Comparison of ENCODE assay signal across 17 cellular contexts in the genomic region with DNA sequence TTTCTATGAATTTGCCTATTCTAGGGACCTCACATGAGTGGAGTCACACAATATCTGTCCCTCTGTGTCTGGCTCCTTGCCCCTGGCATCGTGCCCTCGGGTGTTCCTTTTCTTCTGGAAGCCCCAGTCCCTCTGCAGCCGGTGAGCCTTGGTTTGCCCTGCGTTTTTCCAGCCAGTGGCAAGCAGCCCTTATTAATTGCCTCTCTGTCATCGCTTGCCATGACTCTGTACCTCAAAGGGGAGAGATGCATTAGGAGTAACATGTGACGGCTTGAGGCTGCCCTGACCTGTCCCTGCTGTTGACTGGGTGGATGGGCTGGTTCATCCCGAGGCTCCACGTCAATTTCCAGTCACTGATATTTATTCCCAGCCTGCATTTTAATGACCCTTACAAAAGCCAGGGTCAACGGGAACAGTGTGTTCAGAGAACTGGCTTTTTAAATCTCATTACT.
DNase-seq lines count a peak whose midpoint lies in the region; ATAC-seq and TF ChIP-seq lines count a peak whose summit lies in the region.
"Had no signal": no experiment of that assay in that cellular context is flagged by ENCODE, and none has a peak within 500 bp of the region (broad histone marks: within the 10 kb centered on the region; RNA-seq: fewer than 3 reads in every experiment).

No MANE protein-coding gene starts in this region.

- H3K9me3 Mint-ChIP-seq in activated CD8-positive, alpha-beta T cell treated with anti-CD3 and anti-CD28 coated beads, Interleukin-2, amount 10 ng/mL, durations not matched to agents 7 days and 5 days (ENCODE audit: insufficient read depth), result no peaks in the 10 kb centered on the region
- H3K9me3 Mint-ChIP-seq in naive thymus-derived CD4-positive, alpha-beta T cell, result peaks cover 0 to 2% (median 0%) of the 10 kb centered on the region in 11 donors
- H3K9me3 Mint-ChIP-seq: activated T-helper 2 cell treated with anti-CD3 and anti-CD28 coated beads, Interferon-gamma antibody, Interleukin-2, Interleukin-4, amounts not matched to agents 10 μg/mL and 5 μg/mL and 100 μg/mL, durations not matched to agents 14 hours and 24 hours and 36 hours; stimulated activated naive CD8-positive, alpha-beta T cell treated with anti-CD3 and anti-CD28 coated beads, Interleukin-15, amount 100 ng/mL, for 72 hours had no signal

- peaks cover 12% of the 10 kb centered on the region for H3K27me3 Mint-ChIP-seq in activated CD8-positive, alpha-beta T cell treated with anti-CD3 and anti-CD28 coated beads, Interleukin-2, amount 10 ng/mL, durations not matched to agents 7 days and 5 days (ENCODE audit: low read depth)
- H3K27me3 Mint-ChIP-seq in naive thymus-derived CD4-positive, alpha-beta T cell, result peaks cover 0 to 49% (median 20%) of the 10 kb centered on the region in 5 donors

- H3K4me3 ChIP-seq in RWPE2 (ENCODE audit: severe bottlenecking), result no peak overlapping the region
- H3K4me3 ChIP-seq in gastrocnemius medialis, result peak overlapping the region in 2 of 4 donors; percentile 14 to 28
- no peak overlapping the region for H3K4me3 ChIP-seq in naive thymus-derived CD4-positive, alpha-beta T cell (ENCODE audit: low read length)
- H3K4me3 ChIP-seq: HAP-1, MG63, right atrium auricular region had no signal

- H3K4me1 Mint-ChIP-seq in activated CD8-positive, alpha-beta T cell treated with anti-CD3 and anti-CD28 coated beads, Interleukin-2, amount 10 ng/mL, durations not matched to agents 7 days and 5 days (ENCODE audit: low read depth), result no peaks in the 10 kb centered on the region
- H3K4me1 Mint-ChIP-seq in naive thymus-derived CD4-positive, alpha-beta T cell, result no peaks in the 10 kb centered on the region
- H3K4me1 Mint-ChIP-seq: stimulated activated naive CD8-positive, alpha-beta T cell treated with anti-CD3 and anti-CD28 coated beads, Interleukin-15, amount 100 ng/mL, for 72 hours had no signal

- no peak overlapping the region for H3K27ac Mint-ChIP-seq in activated CD8-positive, alpha-beta T cell treated with anti-CD3 and anti-CD28 coated beads, Interleukin-2, amount 10 ng/mL, durations not matched to agents 7 days and 5 days
- no peak overlapping the region for H3K27ac Mint-ChIP-seq in naive thymus-derived CD4-positive, alpha-beta T cell
- H3K27ac Mint-ChIP-seq: activated T-helper 2 cell treated with anti-CD3 and anti-CD28 coated beads, Interferon-gamma antibody, Interleukin-2, Interleukin-4, amounts not matched to agents 10 μg/mL and 5 μg/mL and 100 μg/mL, durations not matched to agents 14 hours and 24 hours and 36 hours; stimulated activated naive CD8-positive, alpha-beta T cell treated with anti-CD3 and anti-CD28 coated beads, Interleukin-15, amount 100 ng/mL, for 72 hours had no signal

- POLR2A ChIA-PET in activated CD8-positive, alpha-beta T cell treated with anti-CD3 and anti-CD28 coated beads, Interleukin-2, amount 10 ng/mL, durations not matched to agents 7 days and 5 days (lab: Charles Lee), result no interaction called here
- POLR2A ChIA-PET in naive thymus-derived CD4-positive, alpha-beta T cell (lab: Charles Lee), result no interaction called here

- no peaks in the 10 kb centered on the region for H3K36me3 ChIP-seq in RWPE2 (ENCODE audit: low read depth)
- no peaks in the 10 kb centered on the region for H3K36me3 ChIP-seq in gastrocnemius medialis
- no peaks in the 10 kb centered on the region for H3K36me3 ChIP-seq in naive thymus-derived CD4-positive, alpha-beta T cell (ENCODE audit: control insufficient read depth in 2 of 3, insufficient read depth in 3 of 3, low read length in 3 of 3)
- H3K36me3 ChIP-seq: HAP-1, MG63, right atrium auricular region had no signal

- peak; percentile 36; the same call in 1 of the 3 replicates for ATAC-seq in RWPE2 (ENCODE audit: low read depth)
- peak; percentile 81 to 87 for ATAC-seq in gastrocnemius medialis
- ATAC-seq in activated CD8-positive, alpha-beta T cell treated with anti-CD3 and anti-CD28 coated beads, Interleukin-2, amount 10 ng/mL, durations not matched to agents 7 days and 5 days, result no peak
- no peak for ATAC-seq in naive thymus-derived CD4-positive, alpha-beta T cell
- ATAC-seq: activated CD4-positive, CD25-positive, alpha-beta regulatory T cell treated with anti-CD3 and anti-CD28 coated beads, Interleukin-2, amount 50 U/mL, for 24 hours; stimulated activated naive CD8-positive, alpha-beta T cell treated with anti-CD3 and anti-CD28 coated beads, Interleukin-15, amount 100 ng/mL, for 72 hours had no signal

- in situ Hi-C loops in gastrocnemius medialis (cut with MboI; ENCODE audit: low sequenced_read_pairs in 4 of 4), result loop anchor here in 1 of 4 donors (25.0 kb wide), 1 partner anchor 376 kb away; a partner anchor contains a TSS

- TF ChIP-seq POLR2A in gastrocnemius medialis (IDR thresholded peaks at IDR 0.05), result no peak

- intact Hi-C loops in gastrocnemius medialis (cut with DNase I; ENCODE audit: low total_unique reads), result loop anchor here (5.0 kb wide), 2 partner anchors 351 to 1311 kb away; no protein-coding TSS in a partner anchor
- intact Hi-C loops in naive thymus-derived CD4-positive, alpha-beta T cell (cut with micrococcal nuclease), result no loop called here

- no peaks in the 10 kb centered on the region for H3K9me3 ChIP-seq in RWPE2 (ENCODE audit: severe bottlenecking)
- no peaks in the 10 kb centered on the region for H3K9me3 ChIP-seq in gastrocnemius medialis
- no peaks in the 10 kb centered on the region for H3K9me3 ChIP-seq in naive thymus-derived CD4-positive, alpha-beta T cell (ENCODE audit: control insufficient read depth in 2 of 3, low read length in 3 of 3)
- H3K9me3 ChIP-seq: HAP-1, MG63, right atrium auricular region, SK-N-SH had no signal

- CTCF ChIA-PET in activated CD8-positive, alpha-beta T cell treated with anti-CD3 and anti-CD28 coated beads, Interleukin-2, amount 10 ng/mL, durations not matched to agents 7 days and 5 days (lab: Charles Lee), result no interaction called here
- CTCF ChIA-PET in naive thymus-derived CD4-positive, alpha-beta T cell (lab: Charles Lee), result no interaction called here

- H3K27me3 ChIP-seq in RWPE2 (ENCODE audit: insufficient read depth, poor library complexity, severe bottlenecking) (no peaks in the 10 kb centered on the region), gastrocnemius medialis (no peaks in the 10 kb centered on the region)
- no peaks in the 10 kb centered on the region for H3K27me3 ChIP-seq in naive thymus-derived CD4-positive, alpha-beta T cell (ENCODE audit: control insufficient read depth in 2 of 2, insufficient read depth in 2 of 2, low read length in 2 of 2)
- H3K27me3 ChIP-seq: right atrium auricular region had no signal

- TF ChIP-seq CTCF in RWPE2 (IDR thresholded peaks at IDR 0.05; ENCODE audit: poor library complexity, severe bottlenecking), result no peak
- TF ChIP-seq CTCF in gastrocnemius medialis (IDR thresholded peaks at IDR 0.05 in 4 of 5, conservative IDR thresholded peaks at IDR 0.05 in 1 of 5), result no peak

- H3K4me1 ChIP-seq in RWPE2 (ENCODE audit: insufficient read depth, poor library complexity, severe bottlenecking) (no peaks in the 10 kb centered on the region), gastrocnemius medialis (peaks cover 14 to 52% of the 10 kb centered on the region in 2 donors)
- no peaks in the 10 kb centered on the region for H3K4me1 ChIP-seq in naive thymus-derived CD4-positive, alpha-beta T cell (ENCODE audit: control insufficient read depth in 2 of 2, insufficient read depth in 2 of 2, low read length in 2 of 2)
- H3K4me1 ChIP-seq: HAP-1, right atrium auricular region had no signal

- peak; percentile 62 for DNase-seq in NCI-H1092 (lab: John Stamatoyannopoulos, UW)
- no peak for DNase-seq in RWPE2 (ENCODE audit: low spot score)
- peak; percentile 62 for DNase-seq in globus pallidus (ENCODE audit: low spot score)
- DNase-seq in gastrocnemius medialis, result peak; percentile 74 to 90
- no peak for DNase-seq in activated CD8-positive, alpha-beta T cell treated with anti-CD3 and anti-CD28 coated beads, Interleukin-2, amount 10 ng/mL, durations not matched to agents 7 days and 5 days
- no peak for DNase-seq in amniotic stem cell (lab: John Stamatoyannopoulos, UW)
- no peak for DNase-seq in activated naive CD4-positive, alpha-beta T cell treated with Interleukin-2 at 50 U/mL for 16 hours
- no peak for DNase-seq in naive thymus-derived CD4-positive, alpha-beta T cell
- DNase-seq: MG63; NCI-H2107; SK-N-SH; stimulated activated naive CD8-positive, alpha-beta T cell treated with anti-CD3 and anti-CD28 coated beads, Interleukin-15, amount 100 ng/mL, for 72 hours; T-helper 9 cell had no signal

- no peak overlapping the region for H3K27ac ChIP-seq in RWPE2 (ENCODE audit: poor library complexity, severe bottlenecking)
- peak overlapping the region; percentile 78 to 89 (median 84) for H3K27ac ChIP-seq in gastrocnemius medialis
- H3K27ac ChIP-seq in naive thymus-derived CD4-positive, alpha-beta T cell (ENCODE audit: low read depth, low read length), result no peak overlapping the region
- H3K27ac ChIP-seq: right atrium auricular region had no signal

- H3K36me3 Mint-ChIP-seq in activated CD8-positive, alpha-beta T cell treated with anti-CD3 and anti-CD28 coated beads, Interleukin-2, amount 10 ng/mL, durations not matched to agents 7 days and 5 days (ENCODE audit: low read depth), result no peaks in the 10 kb centered on the region
- H3K36me3 Mint-ChIP-seq in naive thymus-derived CD4-positive, alpha-beta T cell, result no peaks in the 10 kb centered on the region

- no peak overlapping the region for H3K4me3 Mint-ChIP-seq in activated CD8-positive, alpha-beta T cell treated with anti-CD3 and anti-CD28 coated beads, Interleukin-2, amount 10 ng/mL, durations not matched to agents 7 days and 5 days
- H3K4me3 Mint-ChIP-seq in naive thymus-derived CD4-positive, alpha-beta T cell, result no peak overlapping the region
- H3K4me3 Mint-ChIP-seq: stimulated activated naive CD8-positive, alpha-beta T cell treated with anti-CD3 and anti-CD28 coated beads, Interleukin-15, amount 100 ng/mL, for 72 hours had no signal

Comparison
In these comparisons a context has a peak if more than half of its experiments do, and no peak if none do; other contexts are left out.
1. DNase-seq: peak in NCI-H1092 (single experiment), globus pallidus (single experiment) and gastrocnemius medialis (2 of 2); none in RWPE2 (single experiment), activated CD8-positive, alpha-beta T cell treated with anti-CD3 and anti-CD28 coated beads, Interleukin-2, amount 10 ng/mL, durations not matched to agents 7 days and 5 days (single experiment), amniotic stem cell (single experiment), activated naive CD4-positive, alpha-beta T cell treated with Interleukin-2 at 50 U/mL for 16 hours (single experiment) and naive thymus-derived CD4-positive, alpha-beta T cell (0 of 9).
2. ATAC-seq: peak in RWPE2 (single experiment) and gastrocnemius medialis (2 of 2); none in activated CD8-positive, alpha-beta T cell treated with anti-CD3 and anti-CD28 coated beads, Interleukin-2, amount 10 ng/mL, durations not matched to agents 7 days and 5 days (single experiment) and naive thymus-derived CD4-positive, alpha-beta T cell (single experiment).
3. H3K27ac ChIP-seq: peak in gastrocnemius medialis (4 of 4); none in RWPE2 (single experiment) and naive thymus-derived CD4-positive, alpha-beta T cell (single experiment).